In the genomic region with DNA sequence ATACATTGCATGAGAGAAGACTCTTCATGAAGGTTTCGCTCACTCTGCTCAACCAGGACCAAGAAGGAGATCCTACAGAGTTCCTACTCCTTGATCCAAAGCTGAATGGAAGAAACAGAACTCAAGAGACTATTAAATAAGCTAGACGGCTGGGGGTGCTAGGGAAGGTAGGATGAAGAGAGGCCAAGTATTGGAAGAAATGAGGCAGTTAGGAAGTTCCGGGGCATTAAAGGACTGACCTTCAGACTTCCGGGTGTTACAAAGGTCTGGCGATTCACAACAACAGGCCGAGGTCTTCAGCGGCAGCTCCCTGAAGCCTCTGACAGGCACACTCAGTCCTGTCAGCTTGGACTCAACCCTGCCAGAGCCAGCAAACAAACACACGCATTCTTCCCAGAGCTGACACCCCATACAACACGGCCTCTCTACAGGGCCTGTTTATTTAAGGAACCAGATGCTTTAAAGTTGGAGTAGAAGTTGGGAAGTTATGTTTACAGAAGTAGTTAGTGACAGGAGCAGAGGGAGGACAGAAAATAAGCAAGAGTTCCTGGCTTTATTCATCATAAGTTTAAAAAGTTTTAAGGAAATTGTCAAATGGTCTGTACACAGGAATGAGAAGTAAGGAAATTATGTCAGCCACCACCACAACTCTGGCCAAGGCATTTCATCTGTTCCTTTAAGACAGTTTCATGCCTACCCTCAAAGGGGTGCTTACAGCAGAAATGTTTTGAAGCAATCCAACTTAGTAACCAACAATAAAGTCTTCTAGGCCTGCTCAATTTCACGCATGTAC, we compare ENCODE assay signal across 8 cellular contexts. TPM values are rescaled to one million over a fixed set of nuclear protein-coding genes. Genes with fewer than 3 reads are reported as not detected.
DNase-seq lines count a peak whose midpoint lies in the region; ATAC-seq and TF ChIP-seq lines count a peak whose summit lies in the region.

No MANE protein-coding gene starts in this region.

- TF ChIP-seq CTCF in coronary artery (IDR thresholded peaks at IDR 0.05) (no peak), vagina (IDR thresholded peaks at IDR 0.05) (no peak)

- no peak for TF ChIP-seq POLR2A in vagina (IDR thresholded peaks at IDR 0.05)

- peak overlapping the region; percentile 83 for H3K4me3 ChIP-seq in coronary artery
- no peak overlapping the region for H3K4me3 ChIP-seq in mesodermal cell (ENCODE audit: extremely low read depth, insufficient read depth, low read length, poor library complexity, severe bottlenecking)
- H3K4me3 ChIP-seq in vagina, result peak overlapping the region in 1 of 2 donors; percentile 21

- peak; percentile 50 for DNase-seq in NCI-H510A treated with DMSO at 0.1 percent for 48 hours (lab: John Stamatoyannopoulos, UW)
- DNase-seq in NCI-H510A (lab: John Stamatoyannopoulos, UW), result no peak
- peak; percentile 86 for DNase-seq in coronary artery (ENCODE audit: low spot score)
- DNase-seq in vagina (ENCODE audit: extremely low spot score in 2 of 2), result no peak
- DNase-seq in ecto neural progenitor cell (ENCODE audit: low spot score), result no peak

- WGBS in mesodermal cell (ENCODE audit: insufficient coverage in 2 of 2), 2 experiments, result 70 to 71% methylated on average over 7 of the region's 10 CpGs

- intact Hi-C loops in vagina (cut with DNase I), result no loop called here

- no peak for ATAC-seq in HG02759 (IDR thresholded peaks at IDR 0.05; ENCODE audit: unreplicated experiment)
- no peak for ATAC-seq in HG03159 (IDR thresholded peaks at IDR 0.05; ENCODE audit: unreplicated experiment)

- H3K36me3 ChIP-seq in mesodermal cell (ENCODE audit: control insufficient read depth, insufficient read depth, low read length) (no peaks in the 10 kb centered on the region), vagina (no peaks in the 10 kb centered on the region)

- H3K9me3 ChIP-seq in mesodermal cell (ENCODE audit: control insufficient read depth, low read length) (no peaks in the 10 kb centered on the region), vagina (no peaks in the 10 kb centered on the region)

- H3K4me1 ChIP-seq in mesodermal cell (ENCODE audit: control insufficient read depth, insufficient read depth, low read length, poor library complexity, severe bottlenecking) (peaks cover 32% of the 10 kb centered on the region), vagina (peaks cover 17% of the 10 kb centered on the region)

- H3K27ac ChIP-seq in coronary artery, result peak overlapping the region; percentile 92 to 96
- H3K27ac ChIP-seq in mesodermal cell (ENCODE audit: low read depth, low read length, severe bottlenecking), result peak overlapping the region; percentile 73
- H3K27ac ChIP-seq in vagina, result peak overlapping the region; percentile 69

- no peaks in the 10 kb centered on the region for H3K27me3 ChIP-seq in vagina

RNA-seq across cellular contexts. Expression of a gene that starts 4.7 kb away (rescaled TPM):
- 18.3 TPM for polyA plus RNA-seq in mesodermal cell (2013, experiment 1 of 2)
- 15.6 TPM for polyA plus RNA-seq in mesodermal cell (2013, experiment 2 of 2)
- 30.7 TPM for total RNA-seq in vagina

RNA-seq across cellular contexts. Expression of a gene that starts 33.3 kb away (rescaled TPM):
- polyA plus RNA-seq in mesodermal cell (2013, experiment 1 of 2), result 81.3 TPM
- polyA plus RNA-seq in mesodermal cell (2013, experiment 2 of 2), result 74.3 TPM
- 23.1 TPM for total RNA-seq in vagina

Comparison
In these comparisons a context has a peak if more than half of its experiments do, and no peak if none do; other contexts are left out.
1. DNase-seq: peak in NCI-H510A treated with DMSO at 0.1 percent for 48 hours (single experiment) and coronary artery (single experiment); none in NCI-H510A (single experiment), vagina (0 of 2) and ecto neural progenitor cell (single experiment).
2. Peak in every context shown above with its lines, with median percentiles within 50 percentile points of each other: H3K27ac ChIP-seq.